8 cellular contexts compared by ENCODE assay signal in genomic region chr14:75660238-75660629, GRCh38. TPM values are rescaled to one million over a fixed set of nuclear protein-coding genes. Genes with fewer than 3 reads are reported as not detected.
DNase-seq lines count a peak whose midpoint lies in the region; ATAC-seq and TF ChIP-seq lines count a peak whose summit lies in the region.

No MANE protein-coding gene starts in this region.

- peak overlapping the region; percentile 73 to 93 for H3K4me3 ChIP-seq in right atrium auricular region
- peak overlapping the region; percentile 89 to 97 (median 97) for H3K4me3 ChIP-seq in breast epithelium
- peak overlapping the region; percentile 94 for H3K4me3 ChIP-seq in mesendoderm (ENCODE audit: low read length)
- peak overlapping the region; percentile 40 to 71 for H3K4me3 ChIP-seq in aorta (ENCODE audit: low read length in 2 of 2)

- no peak overlapping the region for H3K18ac ChIP-seq in mesendoderm (ENCODE audit: low read length)

- H3K9me3 ChIP-seq in right atrium auricular region: no peaks in the 10 kb centered on the region
- H3K9me3 ChIP-seq in breast epithelium: no peaks in the 10 kb centered on the region
- H3K9me3 ChIP-seq in aorta (ENCODE audit: control insufficient read depth, low read length): no peaks in the 10 kb centered on the region

- H3K27ac ChIP-seq in right atrium auricular region (peak overlapping the region; percentile 80 to 82), breast epithelium (peak overlapping the region; percentile 85 to 96), mesendoderm (ENCODE audit: low read depth, low read length) (no peak overlapping the region), aorta (ENCODE audit: low read depth in 1 of 2, low read length in 2 of 2) (peak overlapping the region in 1 of 2 donors; percentile 43)

- H2BK120ac ChIP-seq in mesendoderm (ENCODE audit: low read depth, low read length): no peak overlapping the region

- DNase-seq in right atrium auricular region (ENCODE audit: low spot score) (no peak), left ventricle myocardium superior (no peak), breast epithelium (ENCODE audit: low spot score in 2 of 2) (no peak), mesendoderm (no peak), aorta (no peak)
- DNase-seq in stimulated activated CD4-positive, alpha-beta T cell treated with anti-CD3 and anti-CD28 coated beads, Interleukin-4, amount 100 ng/mL, for 24 hours: no peak

- peaks cover 13% of the 10 kb centered on the region for H3K79me1 ChIP-seq in mesendoderm (ENCODE audit: low read length)

- no peak overlapping the region for H2BK15ac ChIP-seq in mesendoderm (replicated peaks; ENCODE audit: low read depth)

- no peak overlapping the region for H4K5ac ChIP-seq in mesendoderm (ENCODE audit: low read length)

- intact Hi-C loops in left ventricle myocardium superior (cut with micrococcal nuclease): no loop called here
- intact Hi-C loops in breast epithelium (cut with DNase I; ENCODE audit: low total_unique reads): no loop called here
- intact Hi-C loops in aorta (cut with DNase I): no loop called here

- peak overlapping the region; percentile 37 for H2AK5ac ChIP-seq in mesendoderm (ENCODE audit: low read length)

- peak overlapping the region; percentile 91 for H3K9ac ChIP-seq in mesendoderm (ENCODE audit: low read length)

- peak overlapping the region; percentile 94 for H3K56ac ChIP-seq in mesendoderm (ENCODE audit: low read length)

- H3K36me3 ChIP-seq in right atrium auricular region (peaks cover 5% of the 10 kb centered on the region), breast epithelium (no peaks in the 10 kb centered on the region), mesendoderm (ENCODE audit: control insufficient read depth, insufficient read depth, low read length) (no peaks in the 10 kb centered on the region), aorta (ENCODE audit: control insufficient read depth in 1 of 2, insufficient read depth in 2 of 2, low read length in 1 of 2) (peaks cover 3 to 5% of the 10 kb centered on the region in 2 donors)

- no peaks in the 10 kb centered on the region for H3K27me3 ChIP-seq in right atrium auricular region
- H3K27me3 ChIP-seq in breast epithelium: no peaks in the 10 kb centered on the region
- no peaks in the 10 kb centered on the region for H3K27me3 ChIP-seq in mesendoderm (ENCODE audit: insufficient read depth, low read length, poor library complexity)
- no peaks in the 10 kb centered on the region for H3K27me3 ChIP-seq in aorta (ENCODE audit: control insufficient read depth in 1 of 2, insufficient read depth in 2 of 2, low read length in 1 of 2)

- peaks cover 18% of the 10 kb centered on the region for H3K79me2 ChIP-seq in mesendoderm (ENCODE audit: control insufficient read depth, insufficient read depth, low read length)

- peak overlapping the region; percentile 37 for H3K4ac ChIP-seq in mesendoderm (ENCODE audit: low read depth, low read length)

- H2BK5ac ChIP-seq in mesendoderm (ENCODE audit: low read length): peak overlapping the region; percentile 59

- no CpG with 5 or more reads among the region's 4 CpGs for WGBS in mesendoderm (ENCODE audit: extremely low coverage, insufficient coverage, low lambda C conversion rate)
- 8 to 17% methylated on average over 4 of the region's 4 CpGs for WGBS in aorta, 2 donors

- peaks cover 0 to 16% of the 10 kb centered on the region in 2 donors for H3K4me1 ChIP-seq in right atrium auricular region
- no peaks in the 10 kb centered on the region for H3K4me1 ChIP-seq in breast epithelium
- no peaks in the 10 kb centered on the region for H3K4me1 ChIP-seq in mesendoderm (ENCODE audit: control insufficient read depth, low read depth, low read length)
- H3K4me1 ChIP-seq in aorta (ENCODE audit: control insufficient read depth in 1 of 2, insufficient read depth in 2 of 2, low read length in 2 of 2): no peaks in the 10 kb centered on the region

- peak overlapping the region; percentile 54 for H3K4me2 ChIP-seq in mesendoderm (ENCODE audit: low read length)

- TF ChIP-seq CTCF in right atrium auricular region (IDR thresholded peaks at IDR 0.05) (no peak), breast epithelium (IDR thresholded peaks at IDR 0.05) (no peak)

- no peak for ATAC-seq in left ventricle myocardium superior
- no peak for ATAC-seq in aorta (ENCODE audit: low FRiP score)
- no peak for ATAC-seq in GM19467 (IDR thresholded peaks at IDR 0.05; ENCODE audit: unreplicated experiment)
- no peak for ATAC-seq in HG02571 (IDR thresholded peaks at IDR 0.05; ENCODE audit: unreplicated experiment)

- no peak overlapping the region for H3K23ac ChIP-seq in mesendoderm (ENCODE audit: low read length)

- no peak overlapping the region for H4K8ac ChIP-seq in mesendoderm (ENCODE audit: low read depth, low read length)

- TF ChIP-seq POLR2A in breast epithelium (IDR thresholded peaks at IDR 0.05): no peak

RNA-seq across cellular contexts. Expression of gene ERG28, which starts 0.4 kb away (rescaled TPM):
- total RNA-seq in right atrium auricular region (1 to 10 TPM; 5.3 to 7.1 TPM), left ventricle myocardium superior (6.2 TPM), breast epithelium (1 to 10 TPM; 4.5 to 9.7 (median 5.9) TPM), aorta (10 to 100 TPM; 10.4 to 11.5 TPM)
- 75.1 TPM for polyA plus RNA-seq in mesendoderm (2013, experiment 1 of 2)
- 73.5 TPM for polyA plus RNA-seq in mesendoderm (2013, experiment 2 of 2)
- 10 to 100 TPM; 10.9 to 11.9 TPM for polyA plus RNA-seq in aorta

RNA-seq across cellular contexts. Expression of gene TTLL5, which starts 0.8 kb away (rescaled TPM):
- 10 to 100 TPM; 15.3 to 22.6 TPM for total RNA-seq in right atrium auricular region
- total RNA-seq in left ventricle myocardium superior: 15.8 TPM
- total RNA-seq in breast epithelium: 10 to 100 TPM; 21.9 to 66.6 (median 35.7) TPM
- polyA plus RNA-seq in mesendoderm (2013, experiment 1 of 2): 32.7 TPM
- polyA plus RNA-seq in mesendoderm (2013, experiment 2 of 2): 34.2 TPM
- 10 to 100 TPM; 27.5 to 40.8 TPM for total RNA-seq in aorta
- polyA plus RNA-seq in aorta: 10 to 100 TPM in 1 of 2 donors, 1 to 10 TPM in 1; 7.7 to 18.2 TPM
